ENCODE assay signal across 1 cellular context in the genomic region with DNA sequence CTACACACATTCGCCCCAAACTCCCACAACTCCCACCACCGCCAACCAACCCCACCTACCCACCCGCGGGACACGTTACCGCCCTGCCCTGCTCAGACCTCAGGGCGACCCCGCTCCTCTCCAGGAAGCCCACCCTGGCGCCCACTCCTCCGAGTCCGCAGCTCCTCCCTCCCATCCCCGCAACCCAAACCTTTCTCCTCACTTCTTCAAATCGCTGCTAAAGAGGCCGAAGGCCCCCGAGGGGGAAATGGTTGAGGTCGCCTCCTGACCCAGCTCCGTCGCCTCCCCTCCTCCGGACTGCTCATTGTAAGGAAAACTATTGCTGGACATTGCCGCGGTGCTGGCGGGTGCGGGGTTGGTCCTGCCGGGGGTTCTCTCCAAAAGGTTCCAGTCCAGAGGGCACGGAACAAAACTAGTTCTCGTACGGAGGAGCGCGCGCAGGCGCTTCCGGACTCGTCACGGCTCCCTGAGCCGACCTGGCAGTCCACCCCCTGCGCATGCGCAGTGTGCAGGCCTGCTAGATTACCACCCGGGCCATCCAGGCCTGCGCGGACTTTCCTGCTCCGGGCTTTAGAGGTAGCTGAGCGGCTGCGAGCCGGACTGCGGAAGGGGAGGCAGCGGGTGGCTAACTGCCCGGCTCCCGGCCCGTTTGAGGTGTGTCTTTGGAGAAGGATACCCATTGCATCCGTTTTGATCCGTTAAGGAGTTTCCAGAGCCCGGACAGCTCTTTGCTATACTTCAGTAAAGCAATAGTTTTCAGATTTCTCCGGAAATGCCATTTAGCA.
TF ChIP-seq lines count a peak whose summit lies in the region.

A gene with protein sequence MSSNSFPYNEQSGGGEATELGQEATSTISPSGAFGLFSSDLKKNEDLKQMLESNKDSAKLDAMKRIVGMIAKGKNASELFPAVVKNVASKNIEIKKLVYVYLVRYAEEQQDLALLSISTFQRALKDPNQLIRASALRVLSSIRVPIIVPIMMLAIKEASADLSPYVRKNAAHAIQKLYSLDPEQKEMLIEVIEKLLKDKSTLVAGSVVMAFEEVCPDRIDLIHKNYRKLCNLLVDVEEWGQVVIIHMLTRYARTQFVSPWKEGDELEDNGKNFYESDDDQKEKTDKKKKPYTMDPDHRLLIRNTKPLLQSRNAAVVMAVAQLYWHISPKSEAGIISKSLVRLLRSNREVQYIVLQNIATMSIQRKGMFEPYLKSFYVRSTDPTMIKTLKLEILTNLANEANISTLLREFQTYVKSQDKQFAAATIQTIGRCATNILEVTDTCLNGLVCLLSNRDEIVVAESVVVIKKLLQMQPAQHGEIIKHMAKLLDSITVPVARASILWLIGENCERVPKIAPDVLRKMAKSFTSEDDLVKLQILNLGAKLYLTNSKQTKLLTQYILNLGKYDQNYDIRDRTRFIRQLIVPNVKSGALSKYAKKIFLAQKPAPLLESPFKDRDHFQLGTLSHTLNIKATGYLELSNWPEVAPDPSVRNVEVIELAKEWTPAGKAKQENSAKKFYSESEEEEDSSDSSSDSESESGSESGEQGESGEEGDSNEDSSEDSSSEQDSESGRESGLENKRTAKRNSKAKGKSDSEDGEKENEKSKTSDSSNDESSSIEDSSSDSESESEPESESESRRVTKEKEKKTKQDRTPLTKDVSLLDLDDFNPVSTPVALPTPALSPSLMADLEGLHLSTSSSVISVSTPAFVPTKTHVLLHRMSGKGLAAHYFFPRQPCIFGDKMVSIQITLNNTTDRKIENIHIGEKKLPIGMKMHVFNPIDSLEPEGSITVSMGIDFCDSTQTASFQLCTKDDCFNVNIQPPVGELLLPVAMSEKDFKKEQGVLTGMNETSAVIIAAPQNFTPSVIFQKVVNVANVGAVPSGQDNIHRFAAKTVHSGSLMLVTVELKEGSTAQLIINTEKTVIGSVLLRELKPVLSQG (minus strand): TSS at position 449 of the 785 bp plus-strand sequence. CDS start 119 bp downstream, at position 330.

TF ChIP-seq in HEK293, 187 proteins besides CTCF, POLR2A, EP300 and RAD21 (continued from another document and continues in another):
- TF ChIP-seq SCRT1 (tag by site-specific recombination; IDR thresholded peaks at IDR 0.05; ENCODE audit: borderline replicate concordance) (no peak), ZNF600 (tag by site-specific recombination; IDR thresholded peaks at IDR 0.05) (0 out of 2 replicates have a peak, but pooled peaks have one; percentile 96), REPIN1 (tag by site-specific recombination; IDR thresholded peaks at IDR 0.05; ENCODE audit: low read depth) (no peak; the same call in 1 of the 2 replicates), KLF7 (tag by site-specific recombination; IDR thresholded peaks at IDR 0.05; ENCODE audit: borderline replicate concordance) (no peak), ZNF747 (tag by site-specific recombination; IDR thresholded peaks at IDR 0.05) (no peak), KLF10 (tag by site-specific recombination; IDR thresholded peaks at IDR 0.05) (peak; percentile 68; the same call in 1 of the 2 replicates), BCL11B (tag by site-specific recombination; IDR thresholded peaks at IDR 0.05; ENCODE audit: low read depth) (no peak), KLF8 (tag by site-specific recombination; IDR thresholded peaks at IDR 0.05) (peak; percentile 54; the same call in 1 of the 2 replicates), ZNF548 (tag by site-specific recombination; IDR thresholded peaks at IDR 0.05) (no peak), ZBTB7A (tag by site-specific recombination; IDR thresholded peaks at IDR 0.05; ENCODE audit: low read depth) (peak; percentile 68; the same call in 1 of the 2 replicates), ZNF626 (tag by site-specific recombination; IDR thresholded peaks at IDR 0.05) (no peak), ZFP41 (tag by site-specific recombination; IDR thresholded peaks at IDR 0.05; ENCODE audit: borderline replicate concordance) (no peak), ZNF596 (tag by site-specific recombination; IDR thresholded peaks at IDR 0.05) (no peak), ZNF341 (tag by site-specific recombination; IDR thresholded peaks at IDR 0.05; ENCODE audit: low read depth) (peak; percentile 88), ZFP69B (tag by site-specific recombination; IDR thresholded peaks at IDR 0.05) (no peak; the same call in 1 of the 2 replicates), ZNF19 (tag by site-specific recombination; IDR thresholded peaks at IDR 0.05; ENCODE audit: low read depth) (no peak), KLF9 (tag by site-specific recombination; IDR thresholded peaks at IDR 0.05; ENCODE audit: low read depth) (no peak; the same call in 1 of the 2 replicates), ZNF248 (tag by site-specific recombination; IDR thresholded peaks at IDR 0.05) (no peak), ZBTB17 (tag by site-specific recombination; IDR thresholded peaks at IDR 0.05) (no peak), ZNF37A (tag by site-specific recombination; IDR thresholded peaks at IDR 0.05) (no peak), YY2 (tag by site-specific recombination; IDR thresholded peaks at IDR 0.05) (no peak), ZNF571 (tag by site-specific recombination; IDR thresholded peaks at IDR 0.05) (no peak)
- TF ChIP-seq, protein P1, sequence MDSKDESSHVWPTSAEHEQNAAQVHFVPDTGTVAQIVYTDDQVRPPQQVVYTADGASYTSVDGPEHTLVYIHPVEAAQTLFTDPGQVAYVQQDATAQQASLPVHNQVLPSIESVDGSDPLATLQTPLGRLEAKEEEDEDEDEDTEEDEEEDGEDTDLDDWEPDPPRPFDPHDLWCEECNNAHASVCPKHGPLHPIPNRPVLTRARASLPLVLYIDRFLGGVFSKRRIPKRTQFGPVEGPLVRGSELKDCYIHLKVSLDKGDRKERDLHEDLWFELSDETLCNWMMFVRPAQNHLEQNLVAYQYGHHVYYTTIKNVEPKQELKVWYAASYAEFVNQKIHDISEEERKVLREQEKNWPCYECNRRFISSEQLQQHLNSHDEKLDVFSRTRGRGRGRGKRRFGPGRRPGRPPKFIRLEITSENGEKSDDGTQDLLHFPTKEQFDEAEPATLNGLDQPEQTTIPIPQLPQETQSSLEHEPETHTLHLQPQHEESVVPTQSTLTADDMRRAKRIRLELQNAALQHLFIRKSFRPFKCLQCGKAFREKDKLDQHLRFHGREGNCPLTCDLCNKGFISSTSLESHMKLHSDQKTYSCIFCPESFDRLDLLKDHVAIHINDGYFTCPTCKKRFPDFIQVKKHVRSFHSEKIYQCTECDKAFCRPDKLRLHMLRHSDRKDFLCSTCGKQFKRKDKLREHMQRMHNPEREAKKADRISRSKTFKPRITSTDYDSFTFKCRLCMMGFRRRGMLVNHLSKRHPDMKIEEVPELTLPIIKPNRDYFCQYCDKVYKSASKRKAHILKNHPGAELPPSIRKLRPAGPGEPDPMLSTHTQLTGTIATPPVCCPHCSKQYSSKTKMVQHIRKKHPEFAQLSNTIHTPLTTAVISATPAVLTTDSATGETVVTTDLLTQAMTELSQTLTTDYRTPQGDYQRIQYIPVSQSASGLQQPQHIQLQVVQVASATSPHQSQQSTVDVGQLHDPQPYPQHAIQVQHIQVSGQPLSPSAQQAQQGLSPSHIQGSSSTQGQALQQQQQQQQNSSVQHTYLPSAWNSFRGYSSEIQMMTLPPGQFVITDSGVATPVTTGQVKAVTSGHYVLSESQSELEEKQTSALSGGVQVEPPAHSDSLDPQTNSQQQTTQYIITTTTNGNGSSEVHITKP (tag by site-specific recombination; IDR thresholded peaks at IDR 0.05), result no peak; the same call in 1 of the 2 replicates
- TF ChIP-seq, protein P2, sequence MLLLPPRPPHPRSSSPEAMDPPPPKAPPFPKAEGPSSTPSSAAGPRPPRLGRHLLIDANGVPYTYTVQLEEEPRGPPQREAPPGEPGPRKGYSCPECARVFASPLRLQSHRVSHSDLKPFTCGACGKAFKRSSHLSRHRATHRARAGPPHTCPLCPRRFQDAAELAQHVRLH (tag by site-specific recombination; IDR thresholded peaks at IDR 0.05), result no peak
- TF ChIP-seq, protein P3, sequence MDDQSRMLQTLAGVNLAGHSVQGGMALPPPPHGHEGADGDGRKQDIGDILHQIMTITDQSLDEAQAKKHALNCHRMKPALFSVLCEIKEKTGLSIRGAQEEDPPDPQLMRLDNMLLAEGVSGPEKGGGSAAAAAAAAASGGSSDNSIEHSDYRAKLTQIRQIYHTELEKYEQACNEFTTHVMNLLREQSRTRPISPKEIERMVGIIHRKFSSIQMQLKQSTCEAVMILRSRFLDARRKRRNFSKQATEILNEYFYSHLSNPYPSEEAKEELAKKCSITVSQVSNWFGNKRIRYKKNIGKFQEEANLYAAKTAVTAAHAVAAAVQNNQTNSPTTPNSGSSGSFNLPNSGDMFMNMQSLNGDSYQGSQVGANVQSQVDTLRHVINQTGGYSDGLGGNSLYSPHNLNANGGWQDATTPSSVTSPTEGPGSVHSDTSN (CRISPR knock-in tag; IDR thresholded peaks at IDR 0.05), result no peak
- TF ChIP-seq, protein P4, sequence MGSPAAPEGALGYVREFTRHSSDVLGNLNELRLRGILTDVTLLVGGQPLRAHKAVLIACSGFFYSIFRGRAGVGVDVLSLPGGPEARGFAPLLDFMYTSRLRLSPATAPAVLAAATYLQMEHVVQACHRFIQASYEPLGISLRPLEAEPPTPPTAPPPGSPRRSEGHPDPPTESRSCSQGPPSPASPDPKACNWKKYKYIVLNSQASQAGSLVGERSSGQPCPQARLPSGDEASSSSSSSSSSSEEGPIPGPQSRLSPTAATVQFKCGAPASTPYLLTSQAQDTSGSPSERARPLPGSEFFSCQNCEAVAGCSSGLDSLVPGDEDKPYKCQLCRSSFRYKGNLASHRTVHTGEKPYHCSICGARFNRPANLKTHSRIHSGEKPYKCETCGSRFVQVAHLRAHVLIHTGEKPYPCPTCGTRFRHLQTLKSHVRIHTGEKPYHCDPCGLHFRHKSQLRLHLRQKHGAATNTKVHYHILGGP (tag by site-specific recombination; IDR thresholded peaks at IDR 0.05), result no peak
- TF ChIP-seq, protein P5, sequence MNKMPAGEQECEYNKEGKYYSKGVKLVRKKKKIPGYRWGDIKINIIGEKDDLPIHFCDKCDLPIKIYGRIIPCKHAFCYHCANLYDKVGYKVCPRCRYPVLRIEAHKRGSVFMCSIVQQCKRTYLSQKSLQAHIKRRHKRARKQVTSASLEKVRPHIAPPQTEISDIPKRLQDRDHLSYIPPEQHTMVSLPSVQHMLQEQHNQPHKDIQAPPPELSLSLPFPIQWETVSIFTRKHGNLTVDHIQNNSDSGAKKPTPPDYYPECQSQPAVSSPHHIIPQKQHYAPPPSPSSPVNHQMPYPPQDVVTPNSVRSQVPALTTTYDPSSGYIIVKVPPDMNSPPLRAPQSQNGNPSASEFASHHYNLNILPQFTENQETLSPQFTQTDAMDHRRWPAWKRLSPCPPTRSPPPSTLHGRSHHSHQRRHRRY (tag by site-specific recombination; IDR thresholded peaks at IDR 0.05), result no peak
- TF ChIP-seq, protein P6, sequence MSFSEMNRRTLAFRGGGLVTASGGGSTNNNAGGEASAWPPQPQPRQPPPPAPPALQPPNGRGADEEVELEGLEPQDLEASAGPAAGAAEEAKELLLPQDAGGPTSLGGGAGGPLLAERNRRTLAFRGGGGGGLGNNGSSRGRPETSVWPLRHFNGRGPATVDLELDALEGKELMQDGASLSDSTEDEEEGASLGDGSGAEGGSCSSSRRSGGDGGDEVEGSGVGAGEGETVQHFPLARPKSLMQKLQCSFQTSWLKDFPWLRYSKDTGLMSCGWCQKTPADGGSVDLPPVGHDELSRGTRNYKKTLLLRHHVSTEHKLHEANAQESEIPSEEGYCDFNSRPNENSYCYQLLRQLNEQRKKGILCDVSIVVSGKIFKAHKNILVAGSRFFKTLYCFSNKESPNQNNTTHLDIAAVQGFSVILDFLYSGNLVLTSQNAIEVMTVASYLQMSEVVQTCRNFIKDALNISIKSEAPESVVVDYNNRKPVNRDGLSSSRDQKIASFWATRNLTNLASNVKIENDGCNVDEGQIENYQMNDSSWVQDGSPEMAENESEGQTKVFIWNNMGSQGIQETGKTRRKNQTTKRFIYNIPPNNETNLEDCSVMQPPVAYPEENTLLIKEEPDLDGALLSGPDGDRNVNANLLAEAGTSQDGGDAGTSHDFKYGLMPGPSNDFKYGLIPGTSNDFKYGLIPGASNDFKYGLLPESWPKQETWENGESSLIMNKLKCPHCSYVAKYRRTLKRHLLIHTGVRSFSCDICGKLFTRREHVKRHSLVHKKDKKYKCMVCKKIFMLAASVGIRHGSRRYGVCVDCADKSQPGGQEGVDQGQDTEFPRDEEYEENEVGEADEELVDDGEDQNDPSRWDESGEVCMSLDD (tag by site-specific recombination; IDR thresholded peaks at IDR 0.05), result 0 out of 2 replicates have a peak, but pooled peaks have one; percentile 15
- TF ChIP-seq, protein P7, sequence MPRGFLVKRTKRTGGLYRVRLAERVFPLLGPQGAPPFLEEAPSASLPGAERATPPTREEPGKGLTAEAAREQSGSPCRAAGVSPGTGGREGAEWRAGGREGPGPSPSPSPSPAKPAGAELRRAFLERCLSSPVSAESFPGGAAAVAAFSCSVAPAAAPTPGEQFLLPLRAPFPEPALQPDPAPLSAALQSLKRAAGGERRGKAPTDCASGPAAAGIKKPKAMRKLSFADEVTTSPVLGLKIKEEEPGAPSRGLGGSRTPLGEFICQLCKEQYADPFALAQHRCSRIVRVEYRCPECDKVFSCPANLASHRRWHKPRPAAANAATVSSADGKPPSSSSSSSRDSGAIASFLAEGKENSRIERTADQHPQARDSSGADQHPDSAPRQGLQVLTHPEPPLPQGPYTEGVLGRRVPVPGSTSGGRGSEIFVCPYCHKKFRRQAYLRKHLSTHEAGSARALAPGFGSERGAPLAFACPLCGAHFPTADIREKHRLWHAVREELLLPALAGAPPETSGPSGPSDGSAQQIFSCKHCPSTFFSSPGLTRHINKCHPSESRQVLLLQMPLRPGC (tag by site-specific recombination; IDR thresholded peaks at IDR 0.05), result no peak
- TF ChIP-seq, protein P8, sequence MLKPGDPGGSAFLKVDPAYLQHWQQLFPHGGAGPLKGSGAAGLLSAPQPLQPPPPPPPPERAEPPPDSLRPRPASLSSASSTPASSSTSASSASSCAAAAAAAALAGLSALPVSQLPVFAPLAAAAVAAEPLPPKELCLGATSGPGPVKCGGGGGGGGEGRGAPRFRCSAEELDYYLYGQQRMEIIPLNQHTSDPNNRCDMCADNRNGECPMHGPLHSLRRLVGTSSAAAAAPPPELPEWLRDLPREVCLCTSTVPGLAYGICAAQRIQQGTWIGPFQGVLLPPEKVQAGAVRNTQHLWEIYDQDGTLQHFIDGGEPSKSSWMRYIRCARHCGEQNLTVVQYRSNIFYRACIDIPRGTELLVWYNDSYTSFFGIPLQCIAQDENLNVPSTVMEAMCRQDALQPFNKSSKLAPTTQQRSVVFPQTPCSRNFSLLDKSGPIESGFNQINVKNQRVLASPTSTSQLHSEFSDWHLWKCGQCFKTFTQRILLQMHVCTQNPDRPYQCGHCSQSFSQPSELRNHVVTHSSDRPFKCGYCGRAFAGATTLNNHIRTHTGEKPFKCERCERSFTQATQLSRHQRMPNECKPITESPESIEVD (tag by site-specific recombination; IDR thresholded peaks at IDR 0.05), result peak; percentile 22; the same call in 1 of the 2 replicates
